8 cellular contexts compared by ENCODE assay signal in the genomic region with DNA sequence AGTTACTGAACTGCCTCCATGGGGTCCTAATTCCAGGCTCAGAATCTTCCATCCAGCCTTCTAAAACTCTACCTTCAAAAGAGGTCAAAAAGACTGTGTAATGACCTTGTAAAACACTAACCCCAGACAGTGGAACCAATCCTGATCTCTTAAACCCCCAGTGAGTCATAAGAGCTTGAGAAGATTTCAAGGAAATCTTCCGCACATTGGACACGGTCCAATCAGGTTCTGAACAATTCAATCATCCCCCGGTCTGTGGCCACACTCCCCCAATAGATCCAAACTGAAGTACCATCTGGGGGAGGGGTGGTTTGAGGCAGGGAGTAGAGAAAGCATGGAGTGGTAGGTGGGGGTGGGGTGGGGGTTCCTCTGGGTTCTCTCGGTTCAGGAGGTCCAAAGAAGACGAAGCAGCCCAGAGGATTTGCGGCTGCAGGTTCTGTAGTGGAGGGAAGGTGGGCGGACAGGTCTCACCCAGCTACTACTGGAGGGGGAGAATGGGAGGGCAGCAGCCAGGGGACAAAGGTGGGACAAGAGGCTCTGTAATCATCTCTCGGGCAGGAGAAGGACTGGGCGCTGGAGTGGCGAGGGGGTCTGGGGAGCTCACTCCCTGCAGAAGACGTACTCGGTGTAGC. TPM values are rescaled to one million over a fixed set of nuclear protein-coding genes. Genes with fewer than 3 reads are reported as not detected.
DNase-seq lines count a peak whose midpoint lies in the region; ATAC-seq and TF ChIP-seq lines count a peak whose summit lies in the region.

No MANE protein-coding gene starts in this region.

- H3K27me3 ChIP-seq in adrenal gland: no peaks in the 10 kb centered on the region
- H3K27me3 ChIP-seq in kidney epithelial cell (ENCODE audit: control insufficient read depth, insufficient read depth, low read length): no peaks in the 10 kb centered on the region
- no peaks in the 10 kb centered on the region for H3K27me3 ChIP-seq in thyroid gland

- no peaks in the 10 kb centered on the region for H3K9me3 Mint-ChIP-seq in activated T-cell treated with anti-CD3 and anti-CD28 coated beads, Interleukin-2, amount 50 U/mL, for 24 hours

- peak overlapping the region; percentile 74 for H3K27ac Mint-ChIP-seq in activated T-cell treated with anti-CD3 and anti-CD28 coated beads, Interleukin-2, amount 50 U/mL, for 24 hours

- H3K4me1 ChIP-seq in adrenal gland (replicated peaks in 1 of 2): peaks cover 3 to 28% of the 10 kb centered on the region in 2 donors
- peaks cover 12 to 20% of the 10 kb centered on the region in 2 donors for H3K4me1 ChIP-seq in thyroid gland

- no peak for ATAC-seq in HG03571 (IDR thresholded peaks at IDR 0.05; ENCODE audit: unreplicated experiment)

- H3K27me3 Mint-ChIP-seq in activated T-cell treated with anti-CD3 and anti-CD28 coated beads, Interleukin-2, amount 50 U/mL, for 24 hours: peaks cover 20% of the 10 kb centered on the region

- DNase-seq in activated T-cell treated with anti-CD3 and anti-CD28 coated beads, Interleukin-2, amount 50 U/mL, for 24 hours: no peak
- DNase-seq in activated T-cell treated with anti-CD3 and anti-CD28 coated beads, Interleukin-2, amount 50 U/mL, for 48 hours: no peak
- DNase-seq in adrenal gland (peak in 3 of 7 donors; percentile 20 to 24 (median 24)), kidney epithelial cell (ENCODE audit: low read depth) (no peak), thyroid gland (peak in 1 of 2 donors; percentile 8), cerebellar nuclear complex (lab: John Stamatoyannopoulos, UW) (no peak)
- DNase-seq in stimulated activated naive CD4-positive, alpha-beta T cell (lab: John Stamatoyannopoulos, UW): no peak

- H3K4me1 Mint-ChIP-seq in activated T-cell treated with anti-CD3 and anti-CD28 coated beads, Interleukin-2, amount 50 U/mL, for 24 hours (ENCODE audit: low read depth): peaks cover 35% of the 10 kb centered on the region

- no peak for TF ChIP-seq POLR2A in adrenal gland (IDR thresholded peaks at IDR 0.05)
- TF ChIP-seq POLR2A in thyroid gland (IDR thresholded peaks at IDR 0.05): no peak

- H3K36me3 ChIP-seq in adrenal gland (replicated peaks in 1 of 2) (no peaks in the 10 kb centered on the region), kidney epithelial cell (ENCODE audit: control insufficient read depth, insufficient read depth, low read length) (no peaks in the 10 kb centered on the region), thyroid gland (no peaks in the 10 kb centered on the region)

- H3K36me3 Mint-ChIP-seq in activated T-cell treated with anti-CD3 and anti-CD28 coated beads, Interleukin-2, amount 50 U/mL, for 24 hours (ENCODE audit: low read depth): peaks cover 4% of the 10 kb centered on the region

- no peak for TF ChIP-seq CTCF in adrenal gland (IDR thresholded peaks at IDR 0.05)
- no peak for TF ChIP-seq CTCF in kidney epithelial cell (IDR thresholded peaks at IDR 0.05; ENCODE audit: insufficient read depth, low read length, poor library complexity, severe bottlenecking)
- no peak for TF ChIP-seq CTCF in thyroid gland (IDR thresholded peaks at IDR 0.05)

- H3K9me3 ChIP-seq in adrenal gland (replicated peaks in 1 of 3) (no peaks in the 10 kb centered on the region), thyroid gland (no peaks in the 10 kb centered on the region)

- 6 to 19% (median 14%) methylated on average over 9 to 12 of the region's 12 CpGs for WGBS in adrenal gland, 4 donors
- WGBS in thyroid gland, 2 donors: 11 to 18% methylated on average over 10 to 12 of the region's 12 CpGs

- H3K4me3 ChIP-seq in adrenal gland: peak overlapping the region in 3 of 4 donors; percentile 36 to 60 (median 53)
- peak overlapping the region; percentile 55 for H3K4me3 ChIP-seq in kidney epithelial cell (ENCODE audit: low read depth, low read length)
- H3K4me3 ChIP-seq in thyroid gland (replicated peaks in 1 of 3): peak overlapping the region; percentile 31 to 68 (median 67)

- peak overlapping the region; percentile 87 for H3K4me3 Mint-ChIP-seq in activated T-cell treated with anti-CD3 and anti-CD28 coated beads, Interleukin-2, amount 50 U/mL, for 24 hours

- intact Hi-C loops in adrenal gland (cut with DNase I): no loop called here
- intact Hi-C loops in thyroid gland (cut with DNase I): loop anchor here (10.0 kb wide), 1 partner anchor 220 kb away; no protein-coding TSS in a partner anchor

- H3K27ac ChIP-seq in adrenal gland (peak overlapping the region; percentile 44 to 91 (median 78)), thyroid gland (peak overlapping the region; percentile 79 to 85 (median 84))

RNA-seq across cellular contexts. Expression of a gene that starts 1.5 kb away (rescaled TPM):
- 10 to 100 TPM; 37.7 to 80.8 (median 55.0) TPM for total RNA-seq in adrenal gland
- 10 to 100 TPM; 12.6 to 35.3 (median 13.0) TPM for polyA plus RNA-seq in adrenal gland
- 5.0 and 5.4 TPM in 2 replicates for total RNA-seq in kidney epithelial cell
- 10 to 100 TPM; 27.9 to 59.3 (median 37.8) TPM for total RNA-seq in thyroid gland
